Comparison of ENCODE assay signal across 30 cellular contexts in genomic region chr3:179660872-179661271, GRCh38.
"Had no signal": no experiment of that assay in that cellular context is flagged by ENCODE, and none has a peak within 500 bp of the region (broad histone marks: within the 10 kb centered on the region; RNA-seq: fewer than 3 reads in every experiment).

No MANE protein-coding gene starts in this region.

- H3K4me3 Mint-ChIP-seq: activated naive CD4-positive, alpha-beta T cell treated with anti-CD3 and anti-CD28 coated beads for 36 hours; activated naive CD8-positive, alpha-beta T cell treated with anti-CD3 and anti-CD28 coated beads for 36 hours; natural killer cell treated with Interleukin-12 subunit alpha and Interleukin-12 subunit beta and Interleukin-15 and Interleukin-18, amount 100 ng/mL, for 72 hours; stimulated activated memory B cell treated with anti-CD40 and anti-IgM and Interleukin-4, amounts not matched to agents 10 μg/mL and 1 μg/mL and 100 μg/mL, for 72 hours; stimulated activated naive CD8-positive, alpha-beta T cell treated with anti-CD3 and anti-CD28 coated beads, Interleukin-15, amount 100 ng/mL, for 72 hours; T-helper 1 cell treated with Interleukin-12 subunit alpha and Interleukin-12 subunit beta and Interleukin-4 antibody, amounts not matched to agents 30 μg/mL and 1 μg/mL, for 36 hours had no signal

- H3K9me3 ChIP-seq: left lung, mucosa of descending colon, sigmoid colon, thyroid gland, upper lobe of left lung, vagina had no signal

- H3K27ac ChIP-seq: brain microvascular endothelial cell, left lung, sigmoid colon, thyroid gland, upper lobe of left lung, vagina, VCaP had no signal

- ATAC-seq: esophagus mucosa; left lung; mucosa of descending colon; natural killer cell treated with Interleukin-12 subunit alpha and Interleukin-12 subunit beta and Interleukin-15 and Interleukin-18, amount 100 ng/mL, for 72 hours; stimulated activated memory B cell treated with anti-CD40 and anti-IgM and Interleukin-4, amounts not matched to agents 10 μg/mL and 1 μg/mL and 100 μg/mL, for 72 hours; stimulated activated naive CD8-positive, alpha-beta T cell treated with anti-CD3 and anti-CD28 coated beads, Interleukin-15, amount 100 ng/mL, for 72 hours had no signal

- H3K27me3 ChIP-seq: brain microvascular endothelial cell, left lung, sigmoid colon, thyroid gland, upper lobe of left lung, vagina had no signal

- DNase-seq: activated CD4-positive, alpha-beta T cell treated with anti-CD3 and anti-CD28 coated beads for 48 hours; activated CD4-positive, alpha-beta T cell treated with anti-CD3 and anti-CD28 coated beads, Interleukin-2, amount 50 U/mL, for 48 hours; activated CD8-positive, alpha-beta memory T cell treated with anti-CD3 and anti-CD28 coated beads for 24 hours; activated effector memory CD4-positive, alpha-beta T cell treated with Interleukin-2 at 50 U/mL for 16 hours; activated naive CD4-positive, alpha-beta T cell treated with anti-CD3 and anti-CD28 coated beads for 36 hours; activated naive CD8-positive, alpha-beta T cell treated with anti-CD3 and anti-CD28 coated beads for 36 hours; brain microvascular endothelial cell; caudate nucleus; cortex of kidney; foreskin melanocyte; left lung; mucosa of descending colon; posterior cingulate gyrus; sigmoid colon; stimulated activated CD4-positive, alpha-beta T cell treated with anti-CD3 and anti-CD28 coated beads, Interleukin-1b, Interleukin-23, amount 100 ng/mL, for 48 hours; stimulated activated CD4-positive, alpha-beta T cell treated with anti-CD3 and anti-CD28 coated beads, Interleukin-4, amount 100 ng/mL, for 4 hours; stimulated activated CD8-positive, alpha-beta memory T cell treated with anti-CD3 and anti-CD28 coated beads, Interleukin-4, amount 100 ng/mL, for 48 hours; stimulated activated naive CD8-positive, alpha-beta T cell treated with anti-CD3 and anti-CD28 coated beads, Interleukin-15, amount 100 ng/mL, for 72 hours; substantia nigra; T-helper 9 cell; thyroid gland; upper lobe of left lung had no signal

- H3K4me3 ChIP-seq: left lung, lung, mucosa of descending colon, sigmoid colon, smooth muscle cell, thyroid gland, upper lobe of left lung, vagina had no signal

- H3K4me2 ChIP-seq: smooth muscle cell had no signal

- H3K27me3 Mint-ChIP-seq: activated naive CD8-positive, alpha-beta T cell treated with anti-CD3 and anti-CD28 coated beads for 36 hours; natural killer cell treated with Interleukin-12 subunit alpha and Interleukin-12 subunit beta and Interleukin-15 and Interleukin-18, amount 100 ng/mL, for 72 hours; stimulated activated memory B cell treated with anti-CD40 and anti-IgM and Interleukin-4, amounts not matched to agents 10 μg/mL and 1 μg/mL and 100 μg/mL, for 72 hours; stimulated activated naive CD8-positive, alpha-beta T cell treated with anti-CD3 and anti-CD28 coated beads, Interleukin-15, amount 100 ng/mL, for 72 hours had no signal

- H3K36me3 ChIP-seq: brain microvascular endothelial cell, left lung, sigmoid colon, thyroid gland, upper lobe of left lung, vagina had no signal

- H3K9me3 Mint-ChIP-seq: activated naive CD4-positive, alpha-beta T cell treated with anti-CD3 and anti-CD28 coated beads for 36 hours; activated naive CD8-positive, alpha-beta T cell treated with anti-CD3 and anti-CD28 coated beads for 36 hours; natural killer cell treated with Interleukin-12 subunit alpha and Interleukin-12 subunit beta and Interleukin-15 and Interleukin-18, amount 100 ng/mL, for 72 hours; stimulated activated memory B cell treated with anti-CD40 and anti-IgM and Interleukin-4, amounts not matched to agents 10 μg/mL and 1 μg/mL and 100 μg/mL, for 72 hours; stimulated activated naive CD8-positive, alpha-beta T cell treated with anti-CD3 and anti-CD28 coated beads, Interleukin-15, amount 100 ng/mL, for 72 hours; T-helper 1 cell treated with Interleukin-12 subunit alpha and Interleukin-12 subunit beta and Interleukin-4 antibody, amounts not matched to agents 30 μg/mL and 1 μg/mL, for 36 hours had no signal

- H3K36me3 Mint-ChIP-seq: natural killer cell treated with Interleukin-12 subunit alpha and Interleukin-12 subunit beta and Interleukin-15 and Interleukin-18, amount 100 ng/mL, for 72 hours had no signal

- H3K27ac Mint-ChIP-seq: activated naive CD4-positive, alpha-beta T cell treated with anti-CD3 and anti-CD28 coated beads for 36 hours; activated naive CD8-positive, alpha-beta T cell treated with anti-CD3 and anti-CD28 coated beads for 36 hours; natural killer cell treated with Interleukin-12 subunit alpha and Interleukin-12 subunit beta and Interleukin-15 and Interleukin-18, amount 100 ng/mL, for 72 hours; stimulated activated memory B cell treated with anti-CD40 and anti-IgM and Interleukin-4, amounts not matched to agents 10 μg/mL and 1 μg/mL and 100 μg/mL, for 72 hours; stimulated activated naive CD8-positive, alpha-beta T cell treated with anti-CD3 and anti-CD28 coated beads, Interleukin-15, amount 100 ng/mL, for 72 hours; T-helper 1 cell treated with Interleukin-12 subunit alpha and Interleukin-12 subunit beta and Interleukin-4 antibody, amounts not matched to agents 30 μg/mL and 1 μg/mL, for 36 hours had no signal
